Comparison of ENCODE assay signal across 19 cellular contexts in the genomic region with DNA sequence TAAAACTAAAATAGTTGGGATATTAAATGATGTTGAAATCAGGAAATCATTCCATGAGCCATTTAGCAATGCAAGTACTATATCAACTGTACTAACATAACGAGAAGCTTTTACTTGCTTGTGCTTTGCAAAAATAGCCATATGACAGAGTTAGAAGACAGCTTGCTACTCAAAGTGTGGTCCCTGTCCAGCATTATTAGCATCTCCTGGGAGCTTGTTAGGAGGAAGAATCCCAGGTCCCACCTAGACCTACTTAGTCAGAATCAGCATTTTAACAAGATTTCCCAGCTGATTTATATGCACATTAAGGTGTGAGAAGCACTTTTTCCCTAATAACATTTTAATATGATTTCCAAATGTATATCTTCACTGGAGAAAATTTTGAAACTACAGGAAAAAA. TPM values are rescaled to one million over a fixed set of nuclear protein-coding genes. Genes with fewer than 3 reads are reported as not detected.
A peak's percentile ranks its signal among the peaks of the same experiment; 100 is the strongest.
DNase-seq lines count a peak whose midpoint lies in the region; ATAC-seq and TF ChIP-seq lines count a peak whose summit lies in the region.
"Had no signal": no experiment of that assay in that cellular context is flagged by ENCODE, and none has a peak within 500 bp of the region (broad histone marks: within the 10 kb centered on the region; RNA-seq: fewer than 3 reads in every experiment).

No MANE protein-coding gene starts in this region.

- H3K4me1 ChIP-seq in CD8-positive, alpha-beta memory T cell (ENCODE audit: insufficient read depth, low read length) = peaks cover 62% of the 10 kb centered on the region
- H3K4me1 ChIP-seq in OCI-LY7 (ENCODE audit: insufficient read depth, low read length, poor library complexity, severe bottlenecking) = peaks cover 46% of the 10 kb centered on the region
- H3K4me1 ChIP-seq: Caco-2, SJCRH30 had no signal

- no peak overlapping the region for H2AFZ ChIP-seq in OCI-LY7 (ENCODE audit: low read length)

- H3K27me3 Mint-ChIP-seq in CD8-positive, alpha-beta memory T cell = no peaks in the 10 kb centered on the region
- H3K27me3 Mint-ChIP-seq in naive thymus-derived CD8-positive, alpha-beta T cell = no peaks in the 10 kb centered on the region

- BruUV-seq in OCI-LY7 (replicated peaks; lab: Mats Ljungman, UMichigan) = no TSS peak

- CTCF ChIA-PET in CD8-positive, alpha-beta memory T cell (lab: Charles Lee) = no interaction called here
- CTCF ChIA-PET in OCI-LY7 (lab: Charles Lee; ENCODE audit: unreplicated experiment) = no interaction called here

- peak overlapping the region in 5 of 7 donors; percentile 13 to 45 (median 23) for H3K4me3 Mint-ChIP-seq in CD8-positive, alpha-beta memory T cell
- H3K4me3 Mint-ChIP-seq in naive thymus-derived CD8-positive, alpha-beta T cell = peak overlapping the region; percentile 38 to 90 (median 56)
- H3K4me3 Mint-ChIP-seq: HFFc6 had no signal

- intact Hi-C loops in OCI-LY7 (cut with micrococcal nuclease; ENCODE audit: unreplicated experiment) = loop anchor here (10.0 kb wide), 1 partner anchor 384 kb away; no protein-coding TSS in a partner anchor

- H3K79me2 ChIP-seq in OCI-LY7 (ENCODE audit: insufficient read depth, low read depth, low read length) = peaks cover 89% of the 10 kb centered on the region

- peak overlapping the region; percentile 20 for H3K4me3 ChIP-seq in CD8-positive, alpha-beta memory T cell (ENCODE audit: low read length)
- no peak overlapping the region for H3K4me3 ChIP-seq in OCI-LY7 (ENCODE audit: low read depth, low read length, poor library complexity, severe bottlenecking)
- H3K4me3 ChIP-seq: BLaER1 treated with 17β-estradiol and CSF1 and Interleukin-3, amounts not matched to agents 10 nM and 100 nM; SJCRH30 had no signal

- peak overlapping the region in 1 of 8 donors; percentile 5 for H3K27ac Mint-ChIP-seq in CD8-positive, alpha-beta memory T cell
- peak overlapping the region in 6 of 10 donors; percentile 4 to 72 (median 34) for H3K27ac Mint-ChIP-seq in naive thymus-derived CD8-positive, alpha-beta T cell
- H3K27ac Mint-ChIP-seq: HFFc6 had no signal

- no peak for DNase-seq in CD8-positive, alpha-beta memory T cell
- DNase-seq in OCI-LY7 (ENCODE audit: low spot score) (no peak), glomerular visceral epithelial cell (ENCODE audit: extremely low spot score) (no peak), NCI-H2029 treated with DMSO at 0.1 percent for 48 hours (lab: John Stamatoyannopoulos, UW) (no peak)
- no peak for DNase-seq in naive thymus-derived CD8-positive, alpha-beta T cell
- DNase-seq: Caco-2, DMS153, EL, HFFc6, KBM-7, NCI-H1417, NCI-H187, NCI-H2227 treated with DMSO at 0.1 percent for 48 hours, NCI-H510A treated with DMSO at 0.1 percent for 48 hours, SJCRH30 had no signal

- H3K27ac ChIP-seq in C4-2B (peak overlapping the region; percentile 75), OCI-LY7 (ENCODE audit: low read depth, low read length, poor library complexity, severe bottlenecking) (no peak overlapping the region)
- H3K27ac ChIP-seq in CD8-positive, alpha-beta memory T cell (ENCODE audit: low read depth, low read length) = no peak overlapping the region
- H3K27ac ChIP-seq: BLaER1 treated with 17β-estradiol and CSF1 and Interleukin-3, amounts not matched to agents 10 nM and 100 nM; SJCRH30 had no signal

- no peaks in the 10 kb centered on the region for H3K27me3 ChIP-seq in CD8-positive, alpha-beta memory T cell (ENCODE audit: insufficient read depth, low read length, poor library complexity, severe bottlenecking)
- H3K27me3 ChIP-seq: BLaER1 treated with 17β-estradiol and CSF1 and Interleukin-3, amounts not matched to agents 10 nM and 100 nM; SJCRH30 had no signal

- no peak for ATAC-seq in naive thymus-derived CD8-positive, alpha-beta T cell
- ATAC-seq in GM21786 (IDR thresholded peaks at IDR 0.05; ENCODE audit: unreplicated experiment) (no peak), GM18519 (IDR thresholded peaks at IDR 0.05; ENCODE audit: low FRiP score, unreplicated experiment) (no peak)

- peak overlapping the region; percentile 15; the same call in 1 of the 2 replicates for H3K4me2 ChIP-seq in OCI-LY7 (ENCODE audit: low read length)
- H3K4me2 ChIP-seq: BLaER1 treated with 17β-estradiol and CSF1 and Interleukin-3, amounts not matched to agents 10 nM and 100 nM had no signal

- H3K9me3 Mint-ChIP-seq in CD8-positive, alpha-beta memory T cell = no peaks in the 10 kb centered on the region
- peaks cover 0 to 3% (median 0%) of the 10 kb centered on the region in 9 donors for H3K9me3 Mint-ChIP-seq in naive thymus-derived CD8-positive, alpha-beta T cell
- H3K9me3 Mint-ChIP-seq: HFFc6 had no signal

- no peaks in the 10 kb centered on the region for H3K9me3 ChIP-seq in CD8-positive, alpha-beta memory T cell (ENCODE audit: low read length)
- no peaks in the 10 kb centered on the region for H3K9me3 ChIP-seq in OCI-LY7 (ENCODE audit: low read length)
- H3K9me3 ChIP-seq: Caco-2, SJCRH30 had no signal

- no peaks in the 10 kb centered on the region for H4K20me1 ChIP-seq in OCI-LY7 (ENCODE audit: insufficient read depth, low read length)
- H4K20me1 ChIP-seq: BLaER1 treated with 17β-estradiol and CSF1 and Interleukin-3, amounts not matched to agents 10 nM and 100 nM had no signal

- peaks cover 55 to 82% (median 70%) of the 10 kb centered on the region in 3 donors for H3K4me1 Mint-ChIP-seq in CD8-positive, alpha-beta memory T cell
- peaks cover 29 to 76% (median 52%) of the 10 kb centered on the region in 4 donors for H3K4me1 Mint-ChIP-seq in naive thymus-derived CD8-positive, alpha-beta T cell

- H3K36me3 Mint-ChIP-seq in CD8-positive, alpha-beta memory T cell = peaks cover 4 to 39% (median 15%) of the 10 kb centered on the region in 3 donors
- H3K36me3 Mint-ChIP-seq in naive thymus-derived CD8-positive, alpha-beta T cell = peaks cover 16 to 30% (median 23%) of the 10 kb centered on the region in 3 donors

- no peaks in the 10 kb centered on the region for H3K9me2 ChIP-seq in OCI-LY7 (ENCODE audit: insufficient read depth, low read length)

- POLR2A ChIA-PET in CD8-positive, alpha-beta memory T cell (lab: Charles Lee) = no interaction called here
- POLR2A ChIA-PET in OCI-LY7 (lab: Charles Lee) = interaction anchor here (0.5 to 1.9 kb wide), 5 partner anchors 16 to 207 kb away, joined by 3 to 9 read pairs (median 4); no protein-coding TSS in a partner anchor
- POLR2A ChIA-PET in naive thymus-derived CD8-positive, alpha-beta T cell (lab: Charles Lee) = interaction anchor here (0.6 to 0.9 kb wide), 3 partner anchors 77 to 1447 kb away, joined by 3 to 4 read pairs (median 3); no protein-coding TSS in a partner anchor

- TF ChIP-seq CTCF in C4-2B (conservative IDR thresholded peaks at IDR 0.05) (no peak), OCI-LY7 (conservative IDR thresholded peaks at IDR 0.05; ENCODE audit: low read length) (no peak)

- no peaks in the 10 kb centered on the region for H3K36me3 ChIP-seq in CD8-positive, alpha-beta memory T cell (ENCODE audit: insufficient read depth, low read length)
- peaks cover 8% of the 10 kb centered on the region; the same call in 1 of the 2 replicates for H3K36me3 ChIP-seq in OCI-LY7 (ENCODE audit: insufficient read depth, low read length)
- H3K36me3 ChIP-seq: BLaER1 treated with 17β-estradiol and CSF1 and Interleukin-3, amounts not matched to agents 10 nM and 100 nM; SJCRH30 had no signal

RNA-seq across cellular contexts. Expression of a gene that starts 4.7 kb away (rescaled TPM):
- 10 to 100 TPM; 47.7 to 54.6 TPM for total RNA-seq in CD8-positive, alpha-beta memory T cell
- polyA plus RNA-seq in CD8-positive, alpha-beta memory T cell = 97.5 TPM
- 14.1 and 16.6 TPM in 2 replicates for total RNA-seq in OCI-LY7 (2014; rRNA removed; shearing (Covaris generic))
- 38.5 and 40.3 TPM in 2 replicates for total RNA-seq in OCI-LY7 (2022)
- 100 to 1,000 TPM; 174 to 194 TPM for total RNA-seq in naive thymus-derived CD8-positive, alpha-beta T cell
- polyA plus RNA-seq in naive thymus-derived CD8-positive, alpha-beta T cell = 100 to 1,000 TPM; 120 to 162 (median 131) TPM
